16 cellular contexts compared by ENCODE assay signal in the genomic region with DNA sequence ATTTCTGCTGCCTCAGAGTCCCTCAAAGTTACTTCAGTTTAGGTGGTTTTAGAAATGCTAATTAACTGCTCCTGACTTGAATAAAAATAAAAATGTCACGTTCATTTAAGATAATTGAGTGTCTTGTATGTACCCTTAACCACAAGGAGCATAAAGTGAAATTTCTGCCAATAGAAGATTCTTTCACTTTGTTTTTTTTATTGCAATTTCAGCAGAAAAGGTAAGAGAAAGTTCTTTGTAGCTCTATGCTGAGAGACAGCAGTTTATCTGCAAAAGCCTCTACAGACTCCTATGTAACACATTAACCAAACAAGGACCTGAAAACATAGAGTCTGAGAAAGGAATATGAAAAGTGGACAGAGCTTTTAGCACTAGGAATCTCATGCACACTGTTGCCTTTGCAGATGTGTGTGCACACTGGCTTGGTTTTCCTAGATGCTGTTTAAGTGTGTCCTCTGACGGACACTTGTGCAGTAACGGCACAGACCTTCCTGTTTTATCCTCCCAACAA. TPM values are rescaled to one million over a fixed set of nuclear protein-coding genes. Genes with fewer than 3 reads are reported as not detected.
A peak's percentile ranks its signal among the peaks of the same experiment; 100 is the strongest.
DNase-seq lines count a peak whose midpoint lies in the region; ATAC-seq and TF ChIP-seq lines count a peak whose summit lies in the region.
"Had no signal": no experiment of that assay in that cellular context is flagged by ENCODE, and none has a peak within 500 bp of the region (broad histone marks: within the 10 kb centered on the region; RNA-seq: fewer than 3 reads in every experiment).

No MANE protein-coding gene starts in this region.

- H3K36me3 Mint-ChIP-seq in type B pancreatic cell: peaks cover under 1% of the 10 kb centered on the region
- H3K36me3 Mint-ChIP-seq: CD14-positive monocyte; CD8-positive, alpha-beta memory T cell had no signal

- peaks cover 52% of the 10 kb centered on the region for H3K79me2 ChIP-seq in OCI-LY3 (ENCODE audit: low read length)
- peaks cover 20% of the 10 kb centered on the region for H3K79me2 ChIP-seq in hepatocyte

- peak overlapping the region; percentile 84 for H3K27ac ChIP-seq in OCI-LY3 (ENCODE audit: low read length)
- no peak overlapping the region for H3K27ac ChIP-seq in hepatocyte
- H3K27ac ChIP-seq: KMS-11 had no signal

- H3K27me3 ChIP-seq in OCI-LY3 (ENCODE audit: low read depth, low read length) (no peaks in the 10 kb centered on the region), hepatocyte (no peaks in the 10 kb centered on the region)

- peak overlapping the region; percentile 79 for H3K4me2 ChIP-seq in OCI-LY3 (ENCODE audit: low read length)
- peak overlapping the region; percentile 59 for H3K4me2 ChIP-seq in hepatocyte
- H3K4me2 ChIP-seq: KMS-11 had no signal

- H3K9me3 ChIP-seq in OCI-LY3 (ENCODE audit: insufficient read depth, low read length) (no peaks in the 10 kb centered on the region), hepatocyte (ENCODE audit: low read depth) (no peaks in the 10 kb centered on the region)
- H3K9me3 ChIP-seq: Caco-2 had no signal

- no peaks in the 10 kb centered on the region for H3K9me2 ChIP-seq in hepatocyte (replicated peaks; ENCODE audit: insufficient read depth)

- H3K4me1 ChIP-seq in OCI-LY3 (ENCODE audit: low read length) (peaks cover 28% of the 10 kb centered on the region), hepatocyte (ENCODE audit: insufficient read depth) (peaks cover 13% of the 10 kb centered on the region)
- H3K4me1 ChIP-seq: Caco-2 had no signal

- H3K9ac ChIP-seq in OCI-LY3 (ENCODE audit: low read length): peak overlapping the region; percentile 34
- H3K9ac ChIP-seq: KMS-11 had no signal

- ATAC-seq in GM18861 (IDR thresholded peaks at IDR 0.05; ENCODE audit: unreplicated experiment): peak; percentile 76
- ATAC-seq in HG02981 (IDR thresholded peaks at IDR 0.05; ENCODE audit: unreplicated experiment): no peak

- H3K27ac Mint-ChIP-seq in type B pancreatic cell: peak overlapping the region; percentile 2
- H3K27ac Mint-ChIP-seq: CD14-positive monocyte; CD8-positive, alpha-beta memory T cell; HFFc6 had no signal

- H2AFZ ChIP-seq in OCI-LY3 (ENCODE audit: low read depth, low read length) (no peak overlapping the region), hepatocyte (no peak overlapping the region)

- peaks cover 1% of the 10 kb centered on the region for H3K9me3 Mint-ChIP-seq in type B pancreatic cell
- H3K9me3 Mint-ChIP-seq: HFFc6 had no signal

- no peaks in the 10 kb centered on the region for H4K20me1 ChIP-seq in OCI-LY3 (ENCODE audit: insufficient read depth, low read length)
- H4K20me1 ChIP-seq in hepatocyte (ENCODE audit: insufficient read depth, poor library complexity, severe bottlenecking): no peaks in the 10 kb centered on the region

- peak overlapping the region; percentile 51 for H3K4me3 ChIP-seq in OCI-LY3 (ENCODE audit: low read length)
- H3K4me3 ChIP-seq in hepatocyte: no peak overlapping the region

- no peaks in the 10 kb centered on the region for H3K27me3 Mint-ChIP-seq in type B pancreatic cell

- peaks cover 5% of the 10 kb centered on the region for H3K4me1 Mint-ChIP-seq in type B pancreatic cell (ENCODE audit: unreplicated experiment)
- H3K4me1 Mint-ChIP-seq: CD14-positive monocyte; CD8-positive, alpha-beta memory T cell had no signal

- no peak for DNase-seq in hepatocyte (ENCODE audit: low spot score)
- DNase-seq in type B pancreatic cell (ENCODE audit: extremely low spot score, unreplicated experiment): no peak
- DNase-seq in NCI-H2196 (lab: John Stamatoyannopoulos, UW; ENCODE audit: unreplicated experiment): no peak
- no peak for DNase-seq in RKO (ENCODE audit: low spot score)
- DNase-seq: Caco-2; CD8-positive, alpha-beta memory T cell; DND-41; GDM1; HCEC 1CT; HFFc6 had no signal

- TF ChIP-seq CTCF in OCI-LY3 (IDR thresholded peaks at IDR 0.05; ENCODE audit: low read depth, low read length): no peak
- no peak for TF ChIP-seq CTCF in hepatocyte (IDR thresholded peaks at IDR 0.05; ENCODE audit: poor library complexity)
- no peak for TF ChIP-seq CTCF in type B pancreatic cell (conservative IDR thresholded peaks at IDR 0.05)

- WGBS in hepatocyte (ENCODE audit: low lambda C conversion rate, missing lambda C conversion rate): 61% methylated on average over 3 of the region's 3 CpGs

- peaks cover 3% of the 10 kb centered on the region for H3K36me3 ChIP-seq in OCI-LY3 (replicated peaks; ENCODE audit: low read depth, low read length)
- no peaks in the 10 kb centered on the region for H3K36me3 ChIP-seq in hepatocyte (replicated peaks; ENCODE audit: insufficient read depth, low read depth)

- H3K4me3 Mint-ChIP-seq in type B pancreatic cell: no peak overlapping the region
- H3K4me3 Mint-ChIP-seq: CD14-positive monocyte; CD8-positive, alpha-beta memory T cell; HFFc6 had no signal

RNA-seq across cellular contexts. Expression of a gene that starts 11.6 kb away (rescaled TPM):
- total RNA-seq in hepatocyte (3.9 and 4.6 TPM in 2 replicates), type B pancreatic cell (ENCODE audit: low replicate concordance) (10.9 and 17.5 TPM in 2 replicates)
- polyA plus RNA-seq in hepatocyte: 4.2 and 5.4 TPM in 2 replicates
- total RNA-seq: CD8-positive, alpha-beta memory T cell; HT-29 had no signal
- polyA plus RNA-seq: CD14-positive monocyte; CD8-positive, alpha-beta memory T cell had no signal
